Comparison of ENCODE assay signal across 10 cellular contexts in genomic region chr21:33433425-33434114, GRCh38. TPM values are rescaled to one million over a fixed set of nuclear protein-coding genes. Genes with fewer than 3 reads are reported as not detected.
A peak's percentile ranks its signal among the peaks of the same experiment; 100 is the strongest.
DNase-seq lines count a peak whose midpoint lies in the region; ATAC-seq and TF ChIP-seq lines count a peak whose summit lies in the region.
"Had no signal": no experiment of that assay in that cellular context is flagged by ENCODE, and none has a peak within 500 bp of the region (broad histone marks: within the 10 kb centered on the region; RNA-seq: fewer than 3 reads in every experiment).

No MANE protein-coding gene starts in this region.

- intact Hi-C loops in heart right ventricle (cut with DNase I) (no loop called here), spleen (cut with DNase I; ENCODE audit: low total_unique reads) (loop anchor here (10.0 kb wide), 1 partner anchor 79 kb away; no protein-coding TSS in a partner anchor)

- H3K36me3 ChIP-seq in heart right ventricle (peaks cover 0 to 100% (median 66%) of the 10 kb centered on the region in 9 donors), spleen (peaks cover 0 to 100% (median 96%) of the 10 kb centered on the region in 6 donors), SJCRH30 (peaks cover 59% of the 10 kb centered on the region)

- H3K27ac ChIP-seq in heart right ventricle (peak overlapping the region in 8 of 10 donors; percentile 24 to 89 (median 81)), spleen (peak overlapping the region in 6 of 8 donors; percentile 38 to 80 (median 72)), SJCRH30 (no peak overlapping the region)

- TF ChIP-seq POLR2A in spleen (IDR thresholded peaks at IDR 0.05) = no peak

- 78 to 79% methylated on average over 8 of the region's 8 CpGs for WGBS in heart right ventricle, 2 donors
- 63 to 76% (median 68%) methylated on average over 8 of the region's 8 CpGs for WGBS in spleen, 5 donors

- no peaks in the 10 kb centered on the region for H3K27me3 ChIP-seq in heart right ventricle
- H3K27me3 ChIP-seq in spleen (replicated peaks in 1 of 7) = no peaks in the 10 kb centered on the region
- no peaks in the 10 kb centered on the region for H3K27me3 ChIP-seq in SJCRH30

- H3K4me3 ChIP-seq in heart right ventricle (no peak overlapping the region), spleen (no peak overlapping the region), SJCRH30 (no peak overlapping the region)

- H3K27ac Mint-ChIP-seq in IgD-negative memory B cell = peak overlapping the region; percentile 63 to 85 (median 81)

- H3K27me3 Mint-ChIP-seq in IgD-negative memory B cell = no peaks in the 10 kb centered on the region

- H3K9me3 Mint-ChIP-seq in IgD-negative memory B cell = no peaks in the 10 kb centered on the region

- peaks cover 19 to 29% (median 21%) of the 10 kb centered on the region in 3 donors for H3K4me1 Mint-ChIP-seq in IgD-negative memory B cell

- ATAC-seq in heart right ventricle = peak; percentile 11 to 51 (median 42)
- no peak for ATAC-seq in GM18517 (IDR thresholded peaks at IDR 0.05; ENCODE audit: unreplicated experiment)

- DNase-seq in UCSD-AML1 (lab: John Stamatoyannopoulos, UW; ENCODE audit: unreplicated experiment) = peak; percentile 26
- DNase-seq in heart right ventricle = no peak
- DNase-seq in spleen = no peak
- no peak for DNase-seq in SJCRH30
- DNase-seq in NCI-H187 (lab: John Stamatoyannopoulos, UW) = no peak
- DNase-seq in DMS 273 (lab: John Stamatoyannopoulos, UW; ENCODE audit: unreplicated experiment) = no peak
- DNase-seq: GOT3; stimulated activated naive CD4-positive, alpha-beta T cell had no signal

- TF ChIP-seq CTCF in heart right ventricle (IDR thresholded peaks at IDR 0.05) (no peak), spleen (IDR thresholded peaks at IDR 0.05 in 8 of 11, conservative IDR thresholded peaks at IDR 0.05 in 3 of 11) (no peak)

- H3K9me3 ChIP-seq in heart right ventricle (no peaks in the 10 kb centered on the region), spleen (no peaks in the 10 kb centered on the region), SJCRH30 (replicated peaks) (no peaks in the 10 kb centered on the region)

- H3K36me3 Mint-ChIP-seq in IgD-negative memory B cell = peaks cover 10% of the 10 kb centered on the region

- H3K4me1 ChIP-seq in heart right ventricle = peaks cover 0 to 44% (median 19%) of the 10 kb centered on the region in 9 donors
- peaks cover 14 to 66% (median 35%) of the 10 kb centered on the region in 6 donors for H3K4me1 ChIP-seq in spleen
- no peaks in the 10 kb centered on the region; the same call in 1 of the 2 replicates for H3K4me1 ChIP-seq in SJCRH30

- peak overlapping the region in 2 of 4 donors; percentile 70 to 71 for H3K4me3 Mint-ChIP-seq in IgD-negative memory B cell

RNA-seq across cellular contexts. Expression of gene IFNGR2, which starts 30.4 kb away (rescaled TPM):
- polyA plus RNA-seq in IgD-negative memory B cell = 131 TPM
- 10 to 100 TPM; 29.2 to 71.3 (median 36.3) TPM for total RNA-seq in heart right ventricle
- polyA plus RNA-seq in heart right ventricle = 10 to 100 TPM; 27.4 to 34.3 TPM
- 100 to 1,000 TPM in 5 of 7 donors, 10 to 100 TPM in 2; 87.1 to 133 (median 114) TPM for total RNA-seq in spleen
- 10 to 100 TPM; 73.6 to 77.9 (median 77.4) TPM for polyA plus RNA-seq in spleen
- 67.1 and 71.6 TPM in 2 replicates for total RNA-seq in SJCRH30 (2014; rRNA removed; shearing (Covaris generic))

RNA-seq across cellular contexts. Expression of gene TMEM50B, which starts 46.2 kb away (rescaled TPM):
- polyA plus RNA-seq in IgD-negative memory B cell = 31.9 TPM
- total RNA-seq in heart right ventricle = 10 to 100 TPM; 26.7 to 40.7 (median 29.6) TPM
- 10 to 100 TPM; 43.3 to 71.4 TPM for polyA plus RNA-seq in heart right ventricle
- total RNA-seq in spleen = 10 to 100 TPM; 31.3 to 78.5 (median 47.2) TPM
- polyA plus RNA-seq in spleen = 10 to 100 TPM; 30.7 to 44.7 (median 40.3) TPM
- total RNA-seq in SJCRH30 (2014; rRNA removed; shearing (Covaris generic)) = 23.4 and 23.7 TPM in 2 replicates

RNA-seq across cellular contexts. Expression of gene DNAJC28, which starts 57.9 kb away (rescaled TPM):
- polyA plus RNA-seq in IgD-negative memory B cell (0.21 TPM), heart right ventricle (1 to 10 TPM; 2.2 to 4.2 TPM), spleen (1 to 10 TPM in 1 of 3 donors, under 1 TPM in 2; 0.86 to 1.2 (median 0.87) TPM)
- total RNA-seq in heart right ventricle (10 to 100 TPM in 1 of 10 donors, 1 to 10 TPM in 9; 4.5 to 10.1 (median 6.9) TPM), spleen (1 to 10 TPM in 5 of 7 donors, under 1 TPM in 2; 0.42 to 4.6 (median 2.1) TPM)
- total RNA-seq in SJCRH30 (2014; rRNA removed; shearing (Covaris generic)) = 1.6 and 2.0 TPM in 2 replicates
